Comparison of ENCODE assay signal across 1 cellular context in genomic region chr2:28318462-28319117, GRCh38.
TF ChIP-seq lines count a peak whose summit lies in the region.

No MANE protein-coding gene starts in this region.

TF ChIP-seq in HepG2, 621 proteins besides CTCF, POLR2A, EP300 and RAD21 (continued from another document and continues in another):
- TF ChIP-seq, protein P1, sequence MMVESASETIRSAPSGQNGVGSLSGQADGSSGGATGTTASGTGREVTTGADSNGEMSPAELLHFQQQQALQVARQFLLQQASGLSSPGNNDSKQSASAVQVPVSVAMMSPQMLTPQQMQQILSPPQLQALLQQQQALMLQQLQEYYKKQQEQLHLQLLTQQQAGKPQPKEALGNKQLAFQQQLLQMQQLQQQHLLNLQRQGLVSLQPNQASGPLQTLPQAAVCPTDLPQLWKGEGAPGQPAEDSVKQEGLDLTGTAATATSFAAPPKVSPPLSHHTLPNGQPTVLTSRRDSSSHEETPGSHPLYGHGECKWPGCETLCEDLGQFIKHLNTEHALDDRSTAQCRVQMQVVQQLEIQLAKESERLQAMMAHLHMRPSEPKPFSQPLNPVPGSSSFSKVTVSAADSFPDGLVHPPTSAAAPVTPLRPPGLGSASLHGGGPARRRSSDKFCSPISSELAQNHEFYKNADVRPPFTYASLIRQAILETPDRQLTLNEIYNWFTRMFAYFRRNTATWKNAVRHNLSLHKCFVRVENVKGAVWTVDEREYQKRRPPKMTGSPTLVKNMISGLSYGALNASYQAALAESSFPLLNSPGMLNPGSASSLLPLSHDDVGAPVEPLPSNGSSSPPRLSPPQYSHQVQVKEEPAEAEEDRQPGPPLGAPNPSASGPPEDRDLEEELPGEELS (CRISPR knock-in tag; IDR thresholded peaks at IDR 0.05), result peak; percentile 49
- TF ChIP-seq, protein P2, sequence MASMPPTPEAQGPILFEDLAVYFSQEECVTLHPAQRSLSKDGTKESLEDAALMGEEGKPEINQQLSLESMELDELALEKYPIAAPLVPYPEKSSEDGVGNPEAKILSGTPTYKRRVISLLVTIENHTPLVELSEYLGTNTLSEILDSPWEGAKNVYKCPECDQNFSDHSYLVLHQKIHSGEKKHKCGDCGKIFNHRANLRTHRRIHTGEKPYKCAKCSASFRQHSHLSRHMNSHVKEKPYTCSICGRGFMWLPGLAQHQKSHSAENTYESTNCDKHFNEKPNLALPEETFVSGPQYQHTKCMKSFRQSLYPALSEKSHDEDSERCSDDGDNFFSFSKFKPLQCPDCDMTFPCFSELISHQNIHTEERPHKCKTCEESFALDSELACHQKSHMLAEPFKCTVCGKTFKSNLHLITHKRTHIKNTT (CRISPR knock-in tag; IDR thresholded peaks at IDR 0.05), result no peak
- 0 out of 2 replicates have a peak, but pooled peaks have one; percentile 20 for TF ChIP-seq GFI1 (CRISPR knock-in tag; IDR thresholded peaks at IDR 0.05; ENCODE audit: borderline replicate concordance)
- peak; percentile 27; the same call in 1 of the 2 replicates for TF ChIP-seq SAP130 (CRISPR knock-in tag; IDR thresholded peaks at IDR 0.05; ENCODE audit: low read depth)
- TF ChIP-seq ZSCAN31 (CRISPR knock-in tag; IDR thresholded peaks at IDR 0.05; ENCODE audit: low read depth), result no peak
- no peak for TF ChIP-seq SOX13 (IDR thresholded peaks at IDR 0.05)
- TF ChIP-seq SOX13 (CRISPR knock-in tag; conservative IDR thresholded peaks at IDR 0.05 in 1 of 2, IDR thresholded peaks at IDR 0.05 in 1 of 2), result peak in 1 of 2 experiments; percentile 71; a peak in 2 of 4 replicates
- TF ChIP-seq, protein P3, sequence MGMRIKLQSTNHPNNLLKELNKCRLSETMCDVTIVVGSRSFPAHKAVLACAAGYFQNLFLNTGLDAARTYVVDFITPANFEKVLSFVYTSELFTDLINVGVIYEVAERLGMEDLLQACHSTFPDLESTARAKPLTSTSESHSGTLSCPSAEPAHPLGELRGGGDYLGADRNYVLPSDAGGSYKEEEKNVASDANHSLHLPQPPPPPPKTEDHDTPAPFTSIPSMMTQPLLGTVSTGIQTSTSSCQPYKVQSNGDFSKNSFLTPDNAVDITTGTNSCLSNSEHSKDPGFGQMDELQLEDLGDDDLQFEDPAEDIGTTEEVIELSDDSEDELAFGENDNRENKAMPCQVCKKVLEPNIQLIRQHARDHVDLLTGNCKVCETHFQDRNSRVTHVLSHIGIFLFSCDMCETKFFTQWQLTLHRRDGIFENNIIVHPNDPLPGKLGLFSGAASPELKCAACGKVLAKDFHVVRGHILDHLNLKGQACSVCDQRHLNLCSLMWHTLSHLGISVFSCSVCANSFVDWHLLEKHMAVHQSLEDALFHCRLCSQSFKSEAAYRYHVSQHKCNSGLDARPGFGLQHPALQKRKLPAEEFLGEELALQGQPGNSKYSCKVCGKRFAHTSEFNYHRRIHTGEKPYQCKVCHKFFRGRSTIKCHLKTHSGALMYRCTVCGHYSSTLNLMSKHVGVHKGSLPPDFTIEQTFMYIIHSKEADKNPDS (CRISPR knock-in tag; IDR thresholded peaks at IDR 0.05), result no peak
- no peak for TF ChIP-seq EZH2 (conservative IDR thresholded peaks at IDR 0.05; ENCODE audit: low read depth, low read length)
- no peak for TF ChIP-seq ZNF33A (CRISPR knock-in tag; IDR thresholded peaks at IDR 0.05; ENCODE audit: borderline replicate concordance)
- peak; percentile 21 for TF ChIP-seq XRCC5 (optimal IDR thresholded peaks at IDR 0.05; ENCODE audit: low read length)
- TF ChIP-seq ARID5B (CRISPR knock-in tag; IDR thresholded peaks at IDR 0.05), result 0 out of 2 replicates have a peak, but pooled peaks have one; percentile 27
- TF ChIP-seq PHF5A (CRISPR knock-in tag; IDR thresholded peaks at IDR 0.05; ENCODE audit: low read depth, unreplicated experiment), result no peak
- no peak for TF ChIP-seq LCORL (IDR thresholded peaks at IDR 0.05)
- peak; percentile 72; the same call in 1 of the 2 replicates for TF ChIP-seq LCORL (CRISPR knock-in tag; IDR thresholded peaks at IDR 0.05)
- TF ChIP-seq KLF16 (CRISPR knock-in tag; IDR thresholded peaks at IDR 0.05), result no peak
- 0 out of 2 replicates have a peak, but pooled peaks have one; percentile 39 for TF ChIP-seq SOX5 (CRISPR knock-in tag; IDR thresholded peaks at IDR 0.05; ENCODE audit: borderline replicate concordance)
- no peak for TF ChIP-seq KDM2A (CRISPR knock-in tag; IDR thresholded peaks at IDR 0.05; ENCODE audit: borderline replicate concordance, low read depth)
- no peak for TF ChIP-seq ZNF703 (CRISPR knock-in tag; IDR thresholded peaks at IDR 0.05; ENCODE audit: borderline replicate concordance)
- TF ChIP-seq, protein P4, sequence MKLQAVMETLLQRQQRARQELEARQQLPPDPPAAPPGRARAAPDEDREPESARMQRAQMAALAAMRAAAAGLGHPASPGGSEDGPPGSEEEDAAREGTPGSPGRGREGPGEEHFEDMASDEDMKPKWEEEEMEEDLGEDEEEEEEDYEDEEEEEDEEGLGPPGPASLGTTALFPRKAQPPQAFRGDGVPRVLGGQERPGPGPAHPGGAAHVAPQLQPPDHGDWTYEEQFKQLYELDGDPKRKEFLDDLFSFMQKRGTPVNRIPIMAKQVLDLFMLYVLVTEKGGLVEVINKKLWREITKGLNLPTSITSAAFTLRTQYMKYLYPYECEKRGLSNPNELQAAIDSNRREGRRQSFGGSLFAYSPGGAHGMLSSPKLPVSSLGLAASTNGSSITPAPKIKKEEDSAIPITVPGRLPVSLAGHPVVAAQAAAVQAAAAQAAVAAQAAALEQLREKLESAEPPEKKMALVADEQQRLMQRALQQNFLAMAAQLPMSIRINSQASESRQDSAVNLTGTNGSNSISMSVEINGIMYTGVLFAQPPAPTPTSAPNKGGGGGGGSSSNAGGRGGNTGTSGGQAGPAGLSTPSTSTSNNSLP (IDR thresholded peaks at IDR 0.05; ENCODE audit: low read depth, low read length), result 0 out of 2 replicates have a peak, but pooled peaks have one; percentile 7
- no peak for TF ChIP-seq ZNF407 (CRISPR knock-in tag; IDR thresholded peaks at IDR 0.05; ENCODE audit: not compliant biosample characterization)
- no peak for TF ChIP-seq BCL3 (CRISPR knock-in tag; IDR thresholded peaks at IDR 0.05)
- TF ChIP-seq ZFP41 (CRISPR knock-in tag; IDR thresholded peaks at IDR 0.05; ENCODE audit: borderline replicate concordance), result no peak
- no peak for TF ChIP-seq SUZ12 (IDR thresholded peaks at IDR 0.05; ENCODE audit: low read depth, low read length)
- TF ChIP-seq, protein P5, sequence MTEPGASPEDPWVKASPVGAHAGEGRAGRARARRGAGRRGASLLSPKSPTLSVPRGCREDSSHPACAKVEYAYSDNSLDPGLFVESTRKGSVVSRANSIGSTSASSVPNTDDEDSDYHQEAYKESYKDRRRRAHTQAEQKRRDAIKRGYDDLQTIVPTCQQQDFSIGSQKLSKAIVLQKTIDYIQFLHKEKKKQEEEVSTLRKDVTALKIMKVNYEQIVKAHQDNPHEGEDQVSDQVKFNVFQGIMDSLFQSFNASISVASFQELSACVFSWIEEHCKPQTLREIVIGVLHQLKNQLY (CRISPR knock-in tag; IDR thresholded peaks at IDR 0.05), result no peak
- no peak for TF ChIP-seq NONO (IDR thresholded peaks at IDR 0.05)
- no peak for TF ChIP-seq NONO (CRISPR knock-in tag; conservative IDR thresholded peaks at IDR 0.05)
- no peak for TF ChIP-seq E2F2 (CRISPR knock-in tag; IDR thresholded peaks at IDR 0.05; ENCODE audit: borderline replicate concordance)
- TF ChIP-seq CBX2 (IDR thresholded peaks at IDR 0.05; ENCODE audit: low read depth, low read length), result no peak
- TF ChIP-seq CBX2 (CRISPR knock-in tag; IDR thresholded peaks at IDR 0.05; ENCODE audit: low read depth), result no peak
- no peak for TF ChIP-seq ZNF10 (CRISPR knock-in tag; IDR thresholded peaks at IDR 0.05; ENCODE audit: borderline replicate concordance, low read depth)
